Comparison of ENCODE assay signal across 25 cellular contexts in the genomic region with DNA sequence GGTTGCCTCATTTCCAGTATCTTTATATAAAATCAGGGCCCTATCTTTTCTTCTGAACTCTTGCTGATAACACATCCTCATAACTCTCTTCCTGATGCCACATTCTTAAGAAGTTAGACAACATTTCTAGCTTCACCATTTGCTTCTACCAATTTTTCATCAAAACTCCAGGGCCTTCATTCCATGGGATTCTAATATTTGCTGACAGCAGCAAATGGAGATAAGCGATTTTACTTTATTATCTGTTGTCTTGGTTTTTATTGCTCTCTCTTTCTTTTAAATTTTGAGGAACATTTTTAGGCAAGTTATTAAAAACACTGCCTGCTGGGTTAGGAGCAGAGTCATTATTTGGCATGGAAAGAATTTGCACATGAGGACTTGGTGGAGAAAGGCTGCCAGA. TPM values are rescaled to one million over a fixed set of nuclear protein-coding genes. Genes with fewer than 3 reads are reported as not detected.
"Had no signal": no experiment of that assay in that cellular context is flagged by ENCODE, and none has a peak within 500 bp of the region (broad histone marks: within the 10 kb centered on the region; RNA-seq: fewer than 3 reads in every experiment).

No MANE protein-coding gene starts in this region.

- DNase-seq: Kasumi-1, MM.1S, NCI-H1092 treated with DMSO at 0.1 percent for 48 hours, NCI-H1436, NCI-H187, NCI-H2029, NCI-H2081 treated with DMSO at 0.1 percent for 48 hours, NCI-H2171, NCI-H226, NCI-H446, NCI-H510A, NCI-H524 treated with DMSO at 0.1 percent for 48 hours, NCI-H69, NCI-H774, PC-3, Peyer's patch, SHP77 treated with DMSO at 0.1 percent for 48 hours, SJCRH30 had no signal

- H3K9me3 ChIP-seq: Peyer's patch, SJCRH30 had no signal

- H3K27me3 ChIP-seq: Peyer's patch, SJCRH30 had no signal

- FAIRE-seq: HTR-8/SVneo had no signal

- H3K4me3 ChIP-seq: Peyer's patch, SJCRH30 had no signal

- H3K4me1 ChIP-seq: Peyer's patch, SJCRH30 had no signal

- H3K27ac ChIP-seq: HL-60, KMS-11, Peyer's patch, SJCRH30 had no signal

- ATAC-seq: PC-3, Right ventricle myocardium inferior had no signal

- H3K36me3 ChIP-seq: Peyer's patch, SJCRH30 had no signal

- H3K4me2 ChIP-seq: KMS-11 had no signal

- H3K9ac ChIP-seq: KMS-11 had no signal

RNA-seq across cellular contexts. Expression of a gene that starts 27.6 kb away (rescaled TPM):
- total RNA-seq: M059J, OCI-LY7, RPMI7951, SJCRH30 had no signal
